Comparison of ENCODE assay signal across 1 cellular context in genomic region chr9:136353757-136354488, GRCh38.
TF ChIP-seq lines count a peak whose summit lies in the region.

No MANE protein-coding gene starts in this region.

TF ChIP-seq in HEK293, 187 proteins besides CTCF, POLR2A, EP300 and RAD21 (continued from another document):
- TF ChIP-seq ZNF645 (tag by site-specific recombination; IDR thresholded peaks at IDR 0.05) = no peak
- 0 out of 2 replicates have a peak, but pooled peaks have one; percentile 21 for TF ChIP-seq ZBTB6 (tag by site-specific recombination; IDR thresholded peaks at IDR 0.05)
- TF ChIP-seq GLIS2 (tag by site-specific recombination; IDR thresholded peaks at IDR 0.05) = peak; percentile 52; the same call in 1 of the 2 replicates
- TF ChIP-seq ZNF335 (tag by site-specific recombination; conservative IDR thresholded peaks at IDR 0.05) = 0 out of 2 replicates have a peak, but pooled peaks have one; percentile 33
- TF ChIP-seq ZIC2 (tag by site-specific recombination; IDR thresholded peaks at IDR 0.05) = 0 out of 2 replicates have a peak, but pooled peaks have one; percentile 6
- no peak for TF ChIP-seq ZNF639 (tag by site-specific recombination; IDR thresholded peaks at IDR 0.05)
